Comparison of ENCODE assay signal across 26 cellular contexts in genomic region chr6:33843696-33844121, GRCh38. TPM values are rescaled to one million over a fixed set of nuclear protein-coding genes. Genes with fewer than 3 reads are reported as not detected.
A peak's percentile ranks its signal among the peaks of the same experiment; 100 is the strongest.
DNase-seq lines count a peak whose midpoint lies in the region; ATAC-seq and TF ChIP-seq lines count a peak whose summit lies in the region.
"Had no signal": no experiment of that assay in that cellular context is flagged by ENCODE, and none has a peak within 500 bp of the region (broad histone marks: within the 10 kb centered on the region; RNA-seq: fewer than 3 reads in every experiment).

No MANE protein-coding gene starts in this region.

- no peaks in the 10 kb centered on the region for H3K36me3 Mint-ChIP-seq in CD14-positive monocyte
- H3K36me3 Mint-ChIP-seq: CD8-positive, alpha-beta memory T cell had no signal

- no peaks in the 10 kb centered on the region for H3K9me2 ChIP-seq in neural cell (ENCODE audit: insufficient read depth, low read length)
- H3K9me2 ChIP-seq: SK-N-SH had no signal

- H3K36me3 ChIP-seq in neural cell (ENCODE audit: insufficient read depth, low read length) (no peaks in the 10 kb centered on the region), right lobe of liver (no peaks in the 10 kb centered on the region)

- TF ChIP-seq RAD21 in neural cell (conservative IDR thresholded peaks at IDR 0.05): no peak

- H3K27me3 Mint-ChIP-seq in CD14-positive monocyte (ENCODE audit: low read depth in 3 of 3): peaks cover 4 to 12% (median 11%) of the 10 kb centered on the region in 3 donors

- no peak overlapping the region for H3K27ac Mint-ChIP-seq in CD14-positive monocyte
- H3K27ac Mint-ChIP-seq: CD8-positive, alpha-beta memory T cell; HFFc6 had no signal

- TF ChIP-seq POLR2A in erythroblast (IDR thresholded peaks at IDR 0.05; ENCODE audit: low read length) (no peak), right lobe of liver (IDR thresholded peaks at IDR 0.05) (no peak)

- H3K4me1 ChIP-seq in right lobe of liver: peaks cover 0 to 12% (median 0%) of the 10 kb centered on the region in 4 donors

- no peak overlapping the region for H3K4me2 ChIP-seq in neural cell (ENCODE audit: low read length)
- H3K4me2 ChIP-seq: KMS-11 had no signal

- no peaks in the 10 kb centered on the region for H4K20me1 ChIP-seq in neural cell (ENCODE audit: insufficient read depth)

- H3K9ac ChIP-seq in neural cell (ENCODE audit: low read length): no peak overlapping the region
- H3K9ac ChIP-seq: KMS-11, SK-N-SH had no signal

- TF ChIP-seq EP300 in neural cell (conservative IDR thresholded peaks at IDR 0.05; ENCODE audit: poor library complexity, severe bottlenecking): peak; percentile 10

- H3K79me2 ChIP-seq in neural cell (replicated peaks; ENCODE audit: insufficient read depth, low read length): no peaks in the 10 kb centered on the region

- DNase-seq in NCI-H82 (lab: John Stamatoyannopoulos, UW): peak; percentile 60
- no peak for DNase-seq in NCI-H82 treated with DMSO at 0.1 percent for 48 hours (lab: John Stamatoyannopoulos, UW; ENCODE audit: unreplicated experiment)
- peak; percentile 41 to 44 for DNase-seq in erythroblast (lab: John Stamatoyannopoulos, UW)
- DNase-seq in NCI-H2196 (lab: John Stamatoyannopoulos, UW; ENCODE audit: unreplicated experiment): no peak
- no peak for DNase-seq in right lobe of liver
- no peak for DNase-seq in SKM-1 treated with dmso at 0.1 percent for 144 hours (lab: John Stamatoyannopoulos, UW; ENCODE audit: unreplicated experiment)
- no peak for DNase-seq in CD14-positive monocyte (ENCODE audit: low spot score)
- DNase-seq: C1 segment of cervical spinal cord, Calu3, H7, HFFc6, NCI-H1105, NCI-H146, NCI-H2029, NCI-H345, NCI-H524, PC-3, RPMI8226, SHP77 treated with DMSO at 0.1 percent for 48 hours had no signal

- no peaks in the 10 kb centered on the region for H3F3A ChIP-seq in neural cell (ENCODE audit: insufficient read depth, low read length, poor library complexity, severe bottlenecking)

- no peak overlapping the region for H2AFZ ChIP-seq in neural cell (ENCODE audit: low read depth, low read length)

- H3K27me3 ChIP-seq in neural cell (ENCODE audit: insufficient read depth, low read depth, low read length) (no peaks in the 10 kb centered on the region), right lobe of liver (no peaks in the 10 kb centered on the region)

- H3K4me3 ChIP-seq in neural cell (ENCODE audit: low read length) (no peak overlapping the region), right lobe of liver (no peak overlapping the region)

- H3K9me3 Mint-ChIP-seq in CD14-positive monocyte: no peaks in the 10 kb centered on the region
- H3K9me3 Mint-ChIP-seq: CD8-positive, alpha-beta memory T cell; HFFc6 had no signal

- intact Hi-C loops in right lobe of liver (cut with DNase I) (no loop called here), CD14-positive monocyte (cut with micrococcal nuclease) (no loop called here)

- WGBS in right lobe of liver (ENCODE audit: insufficient coverage, low coverage, low lambda C conversion rate, missing lambda C conversion rate): 20% methylated on average over 2 of the region's 9 CpGs

- H3K9me3 ChIP-seq in neural cell (ENCODE audit: low read length): no peaks in the 10 kb centered on the region
- no peaks in the 10 kb centered on the region for H3K9me3 ChIP-seq in right lobe of liver
- H3K9me3 ChIP-seq: SK-N-SH had no signal

- H3K27ac ChIP-seq in neural cell (ENCODE audit: low read length): no peak overlapping the region
- no peak overlapping the region for H3K27ac ChIP-seq in right lobe of liver
- H3K27ac ChIP-seq: 22Rv1, KMS-11 had no signal

- TF ChIP-seq CTCF in neural cell (IDR thresholded peaks at IDR 0.05; ENCODE audit: poor library complexity, severe bottlenecking) (no peak), right lobe of liver (IDR thresholded peaks at IDR 0.05) (no peak), CD14-positive monocyte (IDR thresholded peaks at IDR 0.05) (no peak)

- H3K4me3 Mint-ChIP-seq in CD14-positive monocyte: no peak overlapping the region
- H3K4me3 Mint-ChIP-seq: CD8-positive, alpha-beta memory T cell; HFFc6 had no signal

- H3K4me1 Mint-ChIP-seq in CD14-positive monocyte: peaks cover 24% of the 10 kb centered on the region

- ATAC-seq in right lobe of liver: no peak
- ATAC-seq: PC-3 had no signal

TF ChIP-seq in neural cell, 6 proteins besides CTCF, POLR2A, EP300 and RAD21:
- TF ChIP-seq MXI1 (conservative IDR thresholded peaks at IDR 0.05; ENCODE audit: poor library complexity, severe bottlenecking): no peak
- TF ChIP-seq SMC3 (conservative IDR thresholded peaks at IDR 0.05; ENCODE audit: poor library complexity): no peak
- TF ChIP-seq POLR2AphosphoS5 (IDR thresholded peaks at IDR 0.05): no peak
- no peak for TF ChIP-seq TAF1 (IDR thresholded peaks at IDR 0.05; ENCODE audit: low read depth)
- no peak for TF ChIP-seq REST (IDR thresholded peaks at IDR 0.05; ENCODE audit: borderline replicate concordance)

RNA-seq across cellular contexts. Expression of gene MLN, which starts 39.9 kb away (rescaled TPM):
- polyA plus RNA-seq in neural cell (not detected in 2 replicates), CD14-positive monocyte (not detected)
- polyA minus RNA-seq in neural cell: not detected in 2 replicates
- not detected for total RNA-seq in right lobe of liver
- total RNA-seq: Calu3; CD8-positive, alpha-beta memory T cell; Daoy; H7; HFFc6; HT-29; PC-3 had no signal
- polyA plus RNA-seq: CD8-positive, alpha-beta memory T cell; SK-N-SH had no signal

RNA-seq across cellular contexts. Expression of gene LEMD2, which starts 54.8 kb away (rescaled TPM):
- 84.6 and 109 TPM in 2 replicates for polyA plus RNA-seq in neural cell
- polyA minus RNA-seq in neural cell: 49.4 and 59.2 TPM in 2 replicates
- 10 to 100 TPM; 17.8 to 28.0 (median 21.8) TPM for total RNA-seq in right lobe of liver
- 10 to 100 TPM; 11.4 to 13.8 TPM for polyA plus RNA-seq in CD14-positive monocyte

Comparison
In these comparisons a context has a peak if more than half of its experiments do, and no peak if none do; other contexts are left out.
1. DNase-seq: peak in NCI-H82 (single experiment) and erythroblast (2 of 2); none in NCI-H82 treated with DMSO at 0.1 percent for 48 hours (single experiment), NCI-H2196 (single experiment), right lobe of liver (0 of 3), SKM-1 treated with dmso at 0.1 percent for 144 hours (single experiment) and CD14-positive monocyte (single experiment).